ENCODE assay signal across 22 cellular contexts in genomic region chr2:3430740-3431490, GRCh38.
"Had no signal": no experiment of that assay in that cellular context is flagged by ENCODE, and none has a peak within 500 bp of the region (broad histone marks: within the 10 kb centered on the region; RNA-seq: fewer than 3 reads in every experiment).

No MANE protein-coding gene starts in this region.

- H3K4me1 Mint-ChIP-seq: activated T-helper 17 cell treated with anti-CD3 and anti-CD28 coated beads, Interleukin-2, amount 50 U/mL, for 72 hours; memory B cell; stimulated activated effector memory CD8-positive, alpha-beta T cell treated with anti-CD3 and anti-CD28 coated beads, Interleukin-12 subunit alpha, Interleukin-12 subunit beta, amount 100 ng/mL, for 72 hours had no signal

- H3K4me3 Mint-ChIP-seq: activated CD4-positive, alpha-beta memory T cell treated with anti-CD3 and anti-CD28 coated beads, Interleukin-2, amount 10 ng/mL, durations not matched to agents 7 days and 5 days; activated CD8-positive, alpha-beta memory T cell treated with anti-CD3 and anti-CD28 coated beads, Interleukin-2, amount 10 ng/mL, durations not matched to agents 7 days and 5 days; activated naive CD8-positive, alpha-beta T cell treated with anti-CD3 and anti-CD28 coated beads, Interleukin-2, amount 10 ng/mL, durations not matched to agents 7 days and 5 days; activated T-helper 17 cell treated with anti-CD3 and anti-CD28 coated beads, Interleukin-2, amount 50 U/mL, for 72 hours; central memory CD8-positive, alpha-beta T cell; immature natural killer cell; memory B cell; natural killer cell; stimulated activated effector memory CD8-positive, alpha-beta T cell treated with anti-CD3 and anti-CD28 coated beads, Interleukin-12 subunit alpha, Interleukin-12 subunit beta, amount 100 ng/mL, for 72 hours; T-helper 2 cell treated with Interferon-gamma antibody and Interleukin-4, amounts not matched to agents 5 μg/mL and 100 μg/mL, for 36 hours had no signal

- H3K4me1 ChIP-seq: colonic mucosa had no signal

- H3K27me3 Mint-ChIP-seq: activated CD4-positive, alpha-beta memory T cell treated with anti-CD3 and anti-CD28 coated beads, Interleukin-2, amount 10 ng/mL, durations not matched to agents 7 days and 5 days; activated CD8-positive, alpha-beta memory T cell treated with anti-CD3 and anti-CD28 coated beads, Interleukin-2, amount 10 ng/mL, durations not matched to agents 7 days and 5 days; activated naive CD8-positive, alpha-beta T cell treated with anti-CD3 and anti-CD28 coated beads, Interleukin-2, amount 10 ng/mL, durations not matched to agents 7 days and 5 days; activated T-helper 17 cell treated with anti-CD3 and anti-CD28 coated beads, Interleukin-2, amount 50 U/mL, for 72 hours; central memory CD8-positive, alpha-beta T cell; memory B cell had no signal

- ATAC-seq: activated CD8-positive, alpha-beta memory T cell treated with anti-CD3 and anti-CD28 coated beads, Interleukin-2, amount 10 ng/mL, durations not matched to agents 7 days and 5 days; activated T-helper 17 cell treated with anti-CD3 and anti-CD28 coated beads, Interleukin-2, amount 50 U/mL, for 72 hours; gastroesophageal sphincter; natural killer cell; sciatic nerve; stimulated activated effector memory CD8-positive, alpha-beta T cell treated with anti-CD3 and anti-CD28 coated beads, Interleukin-12 subunit alpha, Interleukin-12 subunit beta, amount 100 ng/mL, for 72 hours had no signal

- H3K27ac ChIP-seq: colonic mucosa, gastroesophageal sphincter, heart right ventricle had no signal

- DNase-seq: activated CD4-positive, alpha-beta memory T cell treated with anti-CD3 and anti-CD28 coated beads, Interleukin-2, amount 10 ng/mL, durations not matched to agents 7 days and 5 days; activated CD4-positive, alpha-beta T cell treated with anti-CD3 and anti-CD28 coated beads for 48 hours; activated CD4-positive, CD25-positive, alpha-beta regulatory T cell; activated CD8-positive, alpha-beta memory T cell treated with anti-CD3 and anti-CD28 coated beads, Interleukin-2, amount 10 ng/mL, durations not matched to agents 7 days and 5 days; activated naive CD4-positive, alpha-beta T cell; activated naive CD8-positive, alpha-beta T cell treated with anti-CD3 and anti-CD28 coated beads, Interleukin-2, amount 10 ng/mL, durations not matched to agents 7 days and 5 days; activated T-cell treated with anti-CD3 and anti-CD28 coated beads, Interleukin-2, amount 50 U/mL, for 1 hour; amygdala; colonic mucosa; heart right ventricle; immature natural killer cell; kidney glomerular epithelial cell; natural killer cell; stimulated activated CD4-positive, alpha-beta T cell treated with anti-CD3 and anti-CD28 coated beads, Interleukin-4, amount 100 ng/mL, for 24 hours had no signal

- H3K27ac Mint-ChIP-seq: activated CD4-positive, alpha-beta memory T cell treated with anti-CD3 and anti-CD28 coated beads, Interleukin-2, amount 10 ng/mL, durations not matched to agents 7 days and 5 days; activated CD8-positive, alpha-beta memory T cell treated with anti-CD3 and anti-CD28 coated beads, Interleukin-2, amount 10 ng/mL, durations not matched to agents 7 days and 5 days; activated naive CD8-positive, alpha-beta T cell treated with anti-CD3 and anti-CD28 coated beads, Interleukin-2, amount 10 ng/mL, durations not matched to agents 7 days and 5 days; activated T-helper 17 cell treated with anti-CD3 and anti-CD28 coated beads, Interleukin-2, amount 50 U/mL, for 72 hours; stimulated activated effector memory CD8-positive, alpha-beta T cell treated with anti-CD3 and anti-CD28 coated beads, Interleukin-12 subunit alpha, Interleukin-12 subunit beta, amount 100 ng/mL, for 72 hours; T-helper 2 cell treated with Interferon-gamma antibody and Interleukin-4, amounts not matched to agents 5 μg/mL and 100 μg/mL, for 36 hours had no signal

- H3K9me3 Mint-ChIP-seq: activated CD4-positive, alpha-beta memory T cell treated with anti-CD3 and anti-CD28 coated beads, Interleukin-2, amount 10 ng/mL, durations not matched to agents 7 days and 5 days; activated naive CD8-positive, alpha-beta T cell treated with anti-CD3 and anti-CD28 coated beads, Interleukin-2, amount 10 ng/mL, durations not matched to agents 7 days and 5 days; activated T-helper 17 cell treated with anti-CD3 and anti-CD28 coated beads, Interleukin-2, amount 50 U/mL, for 72 hours; central memory CD8-positive, alpha-beta T cell; immature natural killer cell; memory B cell; natural killer cell; stimulated activated effector memory CD8-positive, alpha-beta T cell treated with anti-CD3 and anti-CD28 coated beads, Interleukin-12 subunit alpha, Interleukin-12 subunit beta, amount 100 ng/mL, for 72 hours; T-helper 2 cell treated with Interferon-gamma antibody and Interleukin-4, amounts not matched to agents 5 μg/mL and 100 μg/mL, for 36 hours had no signal

- H3K9me3 ChIP-seq: colonic mucosa, gastroesophageal sphincter, heart right ventricle had no signal

- H3K4me3 ChIP-seq: colonic mucosa, gastroesophageal sphincter, heart right ventricle, smooth muscle cell had no signal
